ENCODE assay signal across 1 cellular context in the genomic region with DNA sequence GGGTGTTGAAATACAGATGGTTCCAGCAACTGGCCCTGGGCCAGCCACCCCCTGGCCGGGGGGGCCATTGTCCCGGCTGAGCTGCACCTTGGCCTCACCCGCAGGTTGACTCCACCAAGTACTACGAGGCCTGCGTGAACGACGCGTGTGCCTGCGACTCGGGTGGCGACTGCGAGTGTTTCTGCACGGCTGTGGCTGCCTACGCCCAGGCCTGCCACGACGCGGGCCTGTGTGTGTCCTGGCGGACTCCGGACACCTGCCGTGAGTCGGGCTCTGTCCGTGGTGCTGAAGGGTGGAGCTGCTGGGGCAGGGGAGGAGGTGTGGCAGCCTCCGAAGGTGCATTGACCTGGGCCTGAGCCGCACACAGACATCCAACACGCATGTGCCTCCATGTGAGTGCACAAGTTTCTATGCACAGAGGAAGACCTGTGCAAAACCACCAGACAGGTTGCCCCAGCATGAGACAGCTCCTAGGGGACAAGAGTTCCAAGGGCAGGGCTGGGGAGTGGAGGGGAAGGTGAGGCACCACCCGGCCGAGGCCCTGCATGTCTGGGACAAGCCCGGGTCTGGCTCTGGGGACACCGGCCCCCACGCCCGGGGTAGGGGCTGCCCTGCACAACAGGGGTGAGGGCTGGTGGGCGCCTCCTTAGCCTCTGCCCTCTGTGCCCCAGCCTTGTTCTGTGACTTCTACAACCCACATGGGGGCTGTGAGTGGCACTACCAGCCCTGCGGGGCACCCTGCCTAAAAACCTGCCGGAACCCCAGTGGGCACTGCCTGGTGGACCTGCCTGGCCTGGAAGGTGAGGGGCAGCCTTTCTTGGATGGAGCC.
TF ChIP-seq lines count a peak whose summit lies in the region.

No MANE protein-coding gene starts in this region.

TF ChIP-seq in HepG2, 621 proteins besides CTCF, POLR2A, EP300 and RAD21 (continued from another document and continues in another):
- TF ChIP-seq HOXA3 (CRISPR knock-in tag; IDR thresholded peaks at IDR 0.05), result peak; percentile 46; the same call in 1 of the 2 replicates
- no peak for TF ChIP-seq ETV6 (CRISPR knock-in tag; conservative IDR thresholded peaks at IDR 0.05)
- TF ChIP-seq MEIS2 (CRISPR knock-in tag; IDR thresholded peaks at IDR 0.05), result peak; percentile 77; the same call in 1 of the 2 replicates
- 0 out of 2 replicates have a peak, but pooled peaks have one; percentile 51 for TF ChIP-seq ZNF766 (CRISPR knock-in tag; IDR thresholded peaks at IDR 0.05; ENCODE audit: borderline replicate concordance)
- TF ChIP-seq ZBTB26 (CRISPR knock-in tag; IDR thresholded peaks at IDR 0.05; ENCODE audit: borderline replicate concordance), result peak; percentile 61; the same call in 1 of the 2 replicates
- TF ChIP-seq THAP11 (CRISPR knock-in tag; IDR thresholded peaks at IDR 0.05), result peak; percentile 39; the same call in 1 of the 2 replicates
- peak; percentile 71; the same call in 1 of the 2 replicates for TF ChIP-seq SRY (CRISPR knock-in tag; IDR thresholded peaks at IDR 0.05)
- TF ChIP-seq ZNF629 (CRISPR knock-in tag; conservative IDR thresholded peaks at IDR 0.05), result no peak
- TF ChIP-seq BORCS8-MEF2B (CRISPR knock-in tag; IDR thresholded peaks at IDR 0.05), result 0 out of 2 replicates have a peak, but pooled peaks have one; percentile 58
- TF ChIP-seq STAT5B (CRISPR knock-in tag; IDR thresholded peaks at IDR 0.05), result 0 out of 2 replicates have a peak, but pooled peaks have one; percentile 66
- TF ChIP-seq ZNF607 (CRISPR knock-in tag; IDR thresholded peaks at IDR 0.05; ENCODE audit: borderline replicate concordance), result no peak
- no peak for TF ChIP-seq KMT2B (CRISPR knock-in tag; IDR thresholded peaks at IDR 0.05)
- no peak for TF ChIP-seq ZSCAN29 (CRISPR knock-in tag; conservative IDR thresholded peaks at IDR 0.05)
- no peak for TF ChIP-seq IKZF1 (IDR thresholded peaks at IDR 0.05)
- TF ChIP-seq ZNF354B (CRISPR knock-in tag; IDR thresholded peaks at IDR 0.05), result no peak
- TF ChIP-seq ZNF564 (CRISPR knock-in tag; IDR thresholded peaks at IDR 0.05), result peak; percentile 92
- TF ChIP-seq HINFP (CRISPR knock-in tag; IDR thresholded peaks at IDR 0.05; ENCODE audit: low read depth), result no peak
- TF ChIP-seq IKZF5 (CRISPR knock-in tag; IDR thresholded peaks at IDR 0.05), result peak; percentile 43; the same call in 1 of the 2 replicates
- 0 out of 4 replicates have a peak, but pooled peaks of 1 of the 2 experiments have one; percentile 68 for TF ChIP-seq KLF16 (CRISPR knock-in tag; IDR thresholded peaks at IDR 0.05)
- peak; percentile 68; the same call in 1 of the 2 replicates for TF ChIP-seq PRMT3 (CRISPR knock-in tag; IDR thresholded peaks at IDR 0.05; ENCODE audit: borderline replicate concordance, low read depth)
- TF ChIP-seq ARNT2 (CRISPR knock-in tag; IDR thresholded peaks at IDR 0.05; ENCODE audit: low read depth), result peak; percentile 45; the same call in 1 of the 2 replicates
- 0 out of 2 replicates have a peak, but pooled peaks have one; percentile 22 for TF ChIP-seq ATF3 (CRISPR knock-in tag; IDR thresholded peaks at IDR 0.05)
- TF ChIP-seq MIER2 (CRISPR knock-in tag; IDR thresholded peaks at IDR 0.05), result peak; percentile 98
- TF ChIP-seq ZNF296 (CRISPR knock-in tag; conservative IDR thresholded peaks at IDR 0.05), result no peak
- peak; percentile 36; the same call in 1 of the 2 replicates for TF ChIP-seq ZNF598 (CRISPR knock-in tag; IDR thresholded peaks at IDR 0.05; ENCODE audit: borderline replicate concordance)
- TF ChIP-seq NKX3-1 (CRISPR knock-in tag; IDR thresholded peaks at IDR 0.05), result 0 out of 2 replicates have a peak, but pooled peaks have one; percentile 39
- TF ChIP-seq, protein P1, sequence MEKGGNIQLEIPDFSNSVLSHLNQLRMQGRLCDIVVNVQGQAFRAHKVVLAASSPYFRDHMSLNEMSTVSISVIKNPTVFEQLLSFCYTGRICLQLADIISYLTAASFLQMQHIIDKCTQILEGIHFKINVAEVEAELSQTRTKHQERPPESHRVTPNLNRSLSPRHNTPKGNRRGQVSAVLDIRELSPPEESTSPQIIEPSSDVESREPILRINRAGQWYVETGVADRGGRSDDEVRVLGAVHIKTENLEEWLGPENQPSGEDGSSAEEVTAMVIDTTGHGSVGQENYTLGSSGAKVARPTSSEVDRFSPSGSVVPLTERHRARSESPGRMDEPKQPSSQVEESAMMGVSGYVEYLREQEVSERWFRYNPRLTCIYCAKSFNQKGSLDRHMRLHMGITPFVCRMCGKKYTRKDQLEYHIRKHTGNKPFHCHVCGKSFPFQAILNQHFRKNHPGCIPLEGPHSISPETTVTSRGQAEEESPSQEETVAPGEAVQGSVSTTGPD (CRISPR knock-in tag; IDR thresholded peaks at IDR 0.05), result no peak
- no peak for TF ChIP-seq REPIN1 (CRISPR knock-in tag; IDR thresholded peaks at IDR 0.05; ENCODE audit: borderline replicate concordance, low read depth)
- no peak for TF ChIP-seq ZNF691 (CRISPR knock-in tag; IDR thresholded peaks at IDR 0.05; ENCODE audit: borderline replicate concordance, low read depth)
- no peak for TF ChIP-seq ZBTB38 (CRISPR knock-in tag; IDR thresholded peaks at IDR 0.05)
- peak; percentile 75; the same call in 1 of the 2 replicates for TF ChIP-seq ZNF768 (CRISPR knock-in tag; IDR thresholded peaks at IDR 0.05)
- TF ChIP-seq, protein P2, sequence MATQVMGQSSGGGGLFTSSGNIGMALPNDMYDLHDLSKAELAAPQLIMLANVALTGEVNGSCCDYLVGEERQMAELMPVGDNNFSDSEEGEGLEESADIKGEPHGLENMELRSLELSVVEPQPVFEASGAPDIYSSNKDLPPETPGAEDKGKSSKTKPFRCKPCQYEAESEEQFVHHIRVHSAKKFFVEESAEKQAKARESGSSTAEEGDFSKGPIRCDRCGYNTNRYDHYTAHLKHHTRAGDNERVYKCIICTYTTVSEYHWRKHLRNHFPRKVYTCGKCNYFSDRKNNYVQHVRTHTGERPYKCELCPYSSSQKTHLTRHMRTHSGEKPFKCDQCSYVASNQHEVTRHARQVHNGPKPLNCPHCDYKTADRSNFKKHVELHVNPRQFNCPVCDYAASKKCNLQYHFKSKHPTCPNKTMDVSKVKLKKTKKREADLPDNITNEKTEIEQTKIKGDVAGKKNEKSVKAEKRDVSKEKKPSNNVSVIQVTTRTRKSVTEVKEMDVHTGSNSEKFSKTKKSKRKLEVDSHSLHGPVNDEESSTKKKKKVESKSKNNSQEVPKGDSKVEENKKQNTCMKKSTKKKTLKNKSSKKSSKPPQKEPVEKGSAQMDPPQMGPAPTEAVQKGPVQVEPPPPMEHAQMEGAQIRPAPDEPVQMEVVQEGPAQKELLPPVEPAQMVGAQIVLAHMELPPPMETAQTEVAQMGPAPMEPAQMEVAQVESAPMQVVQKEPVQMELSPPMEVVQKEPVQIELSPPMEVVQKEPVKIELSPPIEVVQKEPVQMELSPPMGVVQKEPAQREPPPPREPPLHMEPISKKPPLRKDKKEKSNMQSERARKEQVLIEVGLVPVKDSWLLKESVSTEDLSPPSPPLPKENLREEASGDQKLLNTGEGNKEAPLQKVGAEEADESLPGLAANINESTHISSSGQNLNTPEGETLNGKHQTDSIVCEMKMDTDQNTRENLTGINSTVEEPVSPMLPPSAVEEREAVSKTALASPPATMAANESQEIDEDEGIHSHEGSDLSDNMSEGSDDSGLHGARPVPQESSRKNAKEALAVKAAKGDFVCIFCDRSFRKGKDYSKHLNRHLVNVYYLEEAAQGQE (IDR thresholded peaks at IDR 0.05; ENCODE audit: borderline replicate concordance in 1 of 2, low read depth in 1 of 2, low read length in 2 of 2), result peak in 1 of 2 experiments; percentile 96
- 0 out of 2 replicates have a peak, but pooled peaks have one; percentile 53 for TF ChIP-seq POGK (CRISPR knock-in tag; conservative IDR thresholded peaks at IDR 0.05)
- peak; percentile 85 for TF ChIP-seq SALL1 (CRISPR knock-in tag; IDR thresholded peaks at IDR 0.05)
- TF ChIP-seq TOE1 (CRISPR knock-in tag; IDR thresholded peaks at IDR 0.05), result no peak
- TF ChIP-seq ZNF3 (CRISPR knock-in tag; IDR thresholded peaks at IDR 0.05), result no peak
- no peak for TF ChIP-seq POLR2AphosphoS5 (IDR thresholded peaks at IDR 0.05; ENCODE audit: low read depth, low read length)
- no peak for TF ChIP-seq ZBTB8A (CRISPR knock-in tag; IDR thresholded peaks at IDR 0.05; ENCODE audit: borderline replicate concordance, low read depth)
- no peak for TF ChIP-seq ZMYM3 (CRISPR knock-in tag; IDR thresholded peaks at IDR 0.05)
- TF ChIP-seq ZC3H13 (CRISPR knock-in tag; IDR thresholded peaks at IDR 0.05), result no peak
- peak; percentile 71 for TF ChIP-seq NR0B2 (CRISPR knock-in tag; IDR thresholded peaks at IDR 0.05)
- TF ChIP-seq KLF15 (CRISPR knock-in tag; IDR thresholded peaks at IDR 0.05; ENCODE audit: borderline replicate concordance), result 0 out of 2 replicates have a peak, but pooled peaks have one; percentile 55
- peak; percentile 77 for TF ChIP-seq KDM2A (CRISPR knock-in tag; IDR thresholded peaks at IDR 0.05; ENCODE audit: borderline replicate concordance, low read depth)
- no peak for TF ChIP-seq RFX3 (CRISPR knock-in tag; IDR thresholded peaks at IDR 0.05)
- no peak for TF ChIP-seq HHEX (CRISPR knock-in tag; IDR thresholded peaks at IDR 0.05)
- TF ChIP-seq POLR2G (IDR thresholded peaks at IDR 0.05; ENCODE audit: low read depth, low read length), result no peak
